ENCODE assay signal across 27 cellular contexts in the genomic region with DNA sequence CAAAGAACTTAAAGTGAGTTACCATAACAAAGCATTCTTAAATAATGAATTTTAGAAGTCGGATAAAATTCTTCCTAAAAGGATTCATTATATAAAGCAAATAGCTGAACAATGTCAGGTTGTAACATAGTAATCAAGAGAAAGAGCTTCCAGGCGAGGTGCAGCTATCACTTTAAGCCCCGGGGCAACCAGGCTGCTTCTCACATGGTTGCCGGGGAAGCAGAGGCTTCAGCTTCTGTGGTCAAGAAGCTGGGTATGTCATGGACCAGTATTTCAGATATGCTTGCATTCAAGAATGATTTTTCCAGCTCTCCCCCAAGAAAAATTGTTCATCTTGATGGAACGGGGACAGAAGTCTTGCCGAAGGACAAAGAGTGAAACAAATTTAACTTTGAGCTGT. TPM values are rescaled to one million over a fixed set of nuclear protein-coding genes. Genes with fewer than 3 reads are reported as not detected.
A peak's percentile ranks its signal among the peaks of the same experiment; 100 is the strongest.
DNase-seq lines count a peak whose midpoint lies in the region; ATAC-seq and TF ChIP-seq lines count a peak whose summit lies in the region.
"Had no signal": no experiment of that assay in that cellular context is flagged by ENCODE, and none has a peak within 500 bp of the region (broad histone marks: within the 10 kb centered on the region; RNA-seq: fewer than 3 reads in every experiment).

No MANE protein-coding gene starts in this region.

- no peak overlapping the region for H2AFZ ChIP-seq in mammary epithelial cell (ENCODE audit: low read depth, low read length)
- H2AFZ ChIP-seq: GM23338 had no signal

- ATAC-seq in HG02678 (IDR thresholded peaks at IDR 0.05; ENCODE audit: unreplicated experiment) (no peak), GM21619 (IDR thresholded peaks at IDR 0.05; ENCODE audit: unreplicated experiment) (no peak)
- ATAC-seq: GM23338 had no signal

- H4K20me1 ChIP-seq in mammary epithelial cell (ENCODE audit: insufficient read depth, low read length) = no peaks in the 10 kb centered on the region
- H4K20me1 ChIP-seq: BLaER1 had no signal

- H3K36me3 ChIP-seq in mammary epithelial cell (ENCODE audit: insufficient read depth, low read length) = no peaks in the 10 kb centered on the region
- H3K36me3 ChIP-seq in breast epithelium = no peaks in the 10 kb centered on the region
- H3K36me3 ChIP-seq: BLaER1, HAP-1, Peyer's patch had no signal

- H3K9me3 ChIP-seq in mammary epithelial cell (replicated peaks; ENCODE audit: insufficient read depth, low read length) (no peaks in the 10 kb centered on the region), breast epithelium (no peaks in the 10 kb centered on the region)
- H3K9me3 ChIP-seq: BLaER1, HAP-1, Peyer's patch, SK-N-SH had no signal

- TF ChIP-seq CTCF in mammary epithelial cell (conservative IDR thresholded peaks at IDR 0.05 in 1 of 2, IDR thresholded peaks at IDR 0.05 in 1 of 2; ENCODE audit: extremely low read depth in 1 of 2, insufficient read depth in 1 of 2, low read depth in 1 of 2, low read length in 2 of 2) (no peak), breast epithelium (IDR thresholded peaks at IDR 0.05) (no peak)

- H3K4me3 ChIP-seq in mammary epithelial cell (replicated peaks in 1 of 3; ENCODE audit: insufficient read depth in 1 of 3, low read depth in 2 of 3, low read length in 3 of 3) (no peak overlapping the region), breast epithelium (no peak overlapping the region)
- H3K4me3 ChIP-seq: BLaER1, GM23338, HAP-1, Peyer's patch had no signal

- H3K27ac ChIP-seq in mammary epithelial cell (ENCODE audit: insufficient read depth, low read depth, low read length) (no peak overlapping the region), breast epithelium (no peak overlapping the region)
- H3K27ac ChIP-seq: BLaER1, KMS-11, Peyer's patch had no signal

- in situ Hi-C loops in mammary epithelial cell (cut with MboI; ENCODE audit: low sequenced_read_pairs in 2 of 2) = no loop called here

- no peak overlapping the region for H3K9ac ChIP-seq in mammary epithelial cell (ENCODE audit: insufficient read depth, low read length)
- H3K9ac ChIP-seq: BLaER1, KMS-11, SK-N-SH had no signal

- H3K79me2 ChIP-seq in mammary epithelial cell (ENCODE audit: insufficient read depth, low read length) = no peaks in the 10 kb centered on the region

- no TSS peak for BruUV-seq in mammary epithelial cell (replicated peaks; lab: Mats Ljungman, UMichigan)

- POLR2A ChIA-PET in activated CD4-positive, alpha-beta T cell treated with anti-CD3 and anti-CD28 coated beads, Interleukin-2, amount 10 ng/mL, durations not matched to agents 7 days and 5 days (lab: Charles Lee) = no interaction called here

- no peak for TF ChIP-seq POLR2A in breast epithelium (IDR thresholded peaks at IDR 0.05)

- H3K27me3 Mint-ChIP-seq in activated CD4-positive, alpha-beta T cell treated with anti-CD3 and anti-CD28 coated beads, Interleukin-2, amount 10 ng/mL, durations not matched to agents 7 days and 5 days = no peaks in the 10 kb centered on the region
- H3K27me3 Mint-ChIP-seq: CD4-positive, alpha-beta T cell; IgD-negative memory B cell had no signal

- dilution Hi-C loops in mammary epithelial cell (cut with HindIII; ENCODE audit: low sequenced_read_pairs) = no loop called here

- CTCF ChIA-PET in mammary epithelial cell (lab: Charles Lee; ENCODE audit: low non-redundant PET) = interaction anchor here (0.5 kb wide), 1 partner anchor 29 kb away, joined by 3 read pairs; no protein-coding TSS in a partner anchor
- CTCF ChIA-PET in activated CD4-positive, alpha-beta T cell treated with anti-CD3 and anti-CD28 coated beads, Interleukin-2, amount 10 ng/mL, durations not matched to agents 7 days and 5 days (lab: Charles Lee) = interaction anchor here (0.9 kb wide), 1 partner anchor 25 kb away, joined by 3 read pairs; no protein-coding TSS in a partner anchor

- DNase-seq in mammary epithelial cell = peak; percentile 20
- no peak for DNase-seq in breast epithelium (ENCODE audit: low spot score in 2 of 2)
- DNase-seq in RPMI7951 (ENCODE audit: low read depth) = peak; percentile 62
- DNase-seq in islet precursor cell = peak; percentile 56
- no peak for DNase-seq in activated CD4-positive, alpha-beta T cell treated with anti-CD3 and anti-CD28 coated beads, Interleukin-2, amount 10 ng/mL, durations not matched to agents 7 days and 5 days
- DNase-seq: CD4-positive, alpha-beta T cell; COR-L47; GF-D8; HFFc6; NCI-H1048; NCI-H1436; NCI-H187; NCI-H2081 treated with DMSO at 0.1 percent for 48 hours; NCI-H446 treated with DMSO at 0.1 percent for 48 hours; NCI-H526; Peyer's patch; SIG-M5; SK-N-SH; SW 1271 had no signal

- no peak overlapping the region for H3K4me2 ChIP-seq in mammary epithelial cell (ENCODE audit: insufficient read depth, low read depth, low read length)
- H3K4me2 ChIP-seq: BLaER1, GM23338, KMS-11, SK-N-SH had no signal

- no peak overlapping the region for H3K4me3 Mint-ChIP-seq in activated CD4-positive, alpha-beta T cell treated with anti-CD3 and anti-CD28 coated beads, Interleukin-2, amount 10 ng/mL, durations not matched to agents 7 days and 5 days
- H3K4me3 Mint-ChIP-seq: CD4-positive, alpha-beta T cell; GM23338; HFFc6; IgD-negative memory B cell; T-helper 1 cell treated with Interleukin-12 subunit alpha and Interleukin-12 subunit beta and Interleukin-4 antibody, amounts not matched to agents 30 μg/mL and 1 μg/mL, for 36 hours had no signal

- WGBS in mammary epithelial cell (ENCODE audit: low coverage, missing lambda C conversion rate) = 84% methylated on average over 6 of the region's 6 CpGs

- H3K9me3 Mint-ChIP-seq in activated CD4-positive, alpha-beta T cell treated with anti-CD3 and anti-CD28 coated beads, Interleukin-2, amount 10 ng/mL, durations not matched to agents 7 days and 5 days = no peaks in the 10 kb centered on the region
- H3K9me3 Mint-ChIP-seq: CD4-positive, alpha-beta T cell; GM23338; HFFc6; IgD-negative memory B cell; T-helper 1 cell treated with Interleukin-12 subunit alpha and Interleukin-12 subunit beta and Interleukin-4 antibody, amounts not matched to agents 30 μg/mL and 1 μg/mL, for 36 hours had no signal

- no peaks in the 10 kb centered on the region for H3K36me3 Mint-ChIP-seq in activated CD4-positive, alpha-beta T cell treated with anti-CD3 and anti-CD28 coated beads, Interleukin-2, amount 10 ng/mL, durations not matched to agents 7 days and 5 days (ENCODE audit: low read depth)

- H3K27ac Mint-ChIP-seq in activated CD4-positive, alpha-beta T cell treated with anti-CD3 and anti-CD28 coated beads, Interleukin-2, amount 10 ng/mL, durations not matched to agents 7 days and 5 days = no peak overlapping the region
- H3K27ac Mint-ChIP-seq: CD4-positive, alpha-beta T cell; GM23338; HFFc6; T-helper 1 cell treated with Interleukin-12 subunit alpha and Interleukin-12 subunit beta and Interleukin-4 antibody, amounts not matched to agents 30 μg/mL and 1 μg/mL, for 36 hours had no signal

- no peaks in the 10 kb centered on the region for H3K4me1 Mint-ChIP-seq in activated CD4-positive, alpha-beta T cell treated with anti-CD3 and anti-CD28 coated beads, Interleukin-2, amount 10 ng/mL, durations not matched to agents 7 days and 5 days

- H3K27me3 ChIP-seq in mammary epithelial cell (ENCODE audit: insufficient read depth, low read length) = no peaks in the 10 kb centered on the region
- H3K27me3 ChIP-seq in breast epithelium = no peaks in the 10 kb centered on the region
- H3K27me3 ChIP-seq: BLaER1, Peyer's patch had no signal

- intact Hi-C loops in mammary epithelial cell (cut with micrococcal nuclease) = no loop called here
- intact Hi-C loops in breast epithelium (cut with DNase I; ENCODE audit: low total_unique reads) = no loop called here

- peaks cover 18% of the 10 kb centered on the region for H3K4me1 ChIP-seq in mammary epithelial cell (ENCODE audit: insufficient read depth, low read length)
- no peaks in the 10 kb centered on the region for H3K4me1 ChIP-seq in breast epithelium
- H3K4me1 ChIP-seq: BLaER1, HAP-1, Peyer's patch had no signal

RNA-seq across cellular contexts. Expression of a gene that starts 23.6 kb away (rescaled TPM):
- total RNA-seq in mammary epithelial cell (1 to 10 TPM; 1.6 to 3.3 TPM), breast epithelium (10 to 100 TPM in 2 of 3 donors, 1 to 10 TPM in 1; 6.9 to 13.1 (median 11.7) TPM)
- polyA plus RNA-seq in mammary epithelial cell = 1.4 TPM
- polyA minus RNA-seq in mammary epithelial cell = 0.62 TPM
- 25.5 and 31.6 TPM in 2 replicates for total RNA-seq in RPMI7951 (2014; rRNA removed; shearing (Covaris generic))
- total RNA-seq in activated CD4-positive, alpha-beta T cell treated with anti-CD3 and anti-CD28 coated beads, Interleukin-2, amount 10 ng/mL, durations not matched to agents 7 days and 5 days = not detected
- polyA plus RNA-seq: SK-N-SH had no signal

Comparison
In these comparisons a context has a peak if more than half of its experiments do, and no peak if none do; other contexts are left out.
1. DNase-seq: peak in mammary epithelial cell (single experiment), RPMI7951 (single experiment) and islet precursor cell (single experiment); none in breast epithelium (0 of 2) and activated CD4-positive, alpha-beta T cell treated with anti-CD3 and anti-CD28 coated beads, Interleukin-2, amount 10 ng/mL, durations not matched to agents 7 days and 5 days (single experiment).